ENCODE assay signal across 7 cellular contexts in the genomic region with DNA sequence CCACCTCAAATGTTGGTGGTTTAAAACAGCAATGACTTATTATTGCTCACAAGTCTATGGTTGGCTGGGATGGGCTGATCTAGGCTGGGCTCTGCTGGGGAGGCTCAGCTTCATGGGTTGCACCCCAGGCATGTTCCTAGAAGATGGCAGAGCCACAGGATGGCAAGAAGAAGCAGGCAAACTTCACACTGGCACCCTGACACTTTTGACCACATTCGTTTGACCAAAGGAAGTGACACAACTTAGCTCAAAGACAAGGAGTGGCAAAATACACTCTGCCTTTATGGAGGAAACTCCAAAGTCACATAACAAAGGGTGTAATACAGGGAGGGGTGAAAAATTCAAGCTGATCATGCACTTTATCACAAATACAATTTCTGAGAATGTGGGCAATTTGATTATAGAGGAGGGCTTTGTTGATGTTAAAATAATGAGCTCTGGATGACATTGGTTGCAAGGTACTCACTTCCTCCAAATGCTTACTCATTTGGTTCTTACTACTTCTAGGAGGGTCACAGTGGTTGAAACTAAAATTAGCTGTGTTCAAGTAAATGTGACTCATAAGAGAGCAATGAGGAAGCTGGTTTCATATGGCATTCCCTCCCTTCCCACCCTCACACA.
DNase-seq lines count a peak whose midpoint lies in the region; ATAC-seq, FAIRE-seq and TF ChIP-seq lines count a peak whose summit lies in the region.

No MANE protein-coding gene starts in this region.

- no peak for TF ChIP-seq RAD21 in Ishikawa (IDR thresholded peaks at IDR 0.05; ENCODE audit: low read depth)

- intact Hi-C loops in dorsolateral prefrontal cortex (cut with DNase I) (no loop called here), ascending aorta (cut with DNase I) (no loop called here)

- H3K36me3 Mint-ChIP-seq in activated naive CD4-positive, alpha-beta T cell treated with anti-CD3 and anti-CD28 coated beads, Interleukin-2, amount 50 U/mL, for 72 hours, result no peaks in the 10 kb centered on the region

- no peaks in the 10 kb centered on the region for H3K9me3 ChIP-seq in mesodermal cell (ENCODE audit: control insufficient read depth, low read length)
- H3K9me3 ChIP-seq in ascending aorta, result no peaks in the 10 kb centered on the region

- no peak for TF ChIP-seq EP300 in Ishikawa (IDR thresholded peaks at IDR 0.05; ENCODE audit: borderline replicate concordance)

- no peak for TF ChIP-seq CTCF in dorsolateral prefrontal cortex (IDR thresholded peaks at IDR 0.05 in 54 of 56, conservative IDR thresholded peaks at IDR 0.05 in 2 of 56; ENCODE audit: low read depth in 1 of 56, partially characterized antibody in 56 of 56)
- TF ChIP-seq CTCF in ascending aorta (IDR thresholded peaks at IDR 0.05), result no peak

- peaks cover 20% of the 10 kb centered on the region for H3K4me1 ChIP-seq in mesodermal cell (ENCODE audit: control insufficient read depth, insufficient read depth, low read length, poor library complexity, severe bottlenecking)
- no peaks in the 10 kb centered on the region for H3K4me1 ChIP-seq in ascending aorta

- no peak overlapping the region for H3K4me3 ChIP-seq in mesodermal cell (ENCODE audit: extremely low read depth, insufficient read depth, low read length, poor library complexity, severe bottlenecking)
- no peak overlapping the region for H3K4me3 ChIP-seq in dorsolateral prefrontal cortex
- no peak overlapping the region for H3K4me3 ChIP-seq in ascending aorta

- peaks cover 0 to 82% (median 22%) of the 10 kb centered on the region in 45 donors for H3K27me3 ChIP-seq in dorsolateral prefrontal cortex
- no peaks in the 10 kb centered on the region for H3K27me3 ChIP-seq in ascending aorta

- FAIRE-seq in GM18507 (lab: Jason Lieb, UNC), result peak; percentile 88

- ATAC-seq in GM21737 (IDR thresholded peaks at IDR 0.05; ENCODE audit: unreplicated experiment), result peak; percentile 98
- peak; percentile 91 for ATAC-seq in activated naive CD4-positive, alpha-beta T cell treated with anti-CD3 and anti-CD28 coated beads, Interleukin-2, amount 50 U/mL, for 72 hours

- H3K27ac ChIP-seq in mesodermal cell (ENCODE audit: low read depth, low read length, severe bottlenecking) (peak overlapping the region; percentile 76), dorsolateral prefrontal cortex (no peak overlapping the region), ascending aorta (no peak overlapping the region)

- no peaks in the 10 kb centered on the region for H3K36me3 ChIP-seq in mesodermal cell (ENCODE audit: control insufficient read depth, insufficient read depth, low read length)
- no peaks in the 10 kb centered on the region for H3K36me3 ChIP-seq in ascending aorta

- DNase-seq in GM18507 (ENCODE audit: extremely low spot score, insufficient read length, low read depth), result peak; percentile 3
- peak; percentile 6 to 55 for DNase-seq in activated naive CD4-positive, alpha-beta T cell treated with anti-CD3 and anti-CD28 coated beads, Interleukin-2, amount 50 U/mL, for 72 hours (ENCODE audit: low spot score in 2 of 2)
- no peak for DNase-seq in dorsolateral prefrontal cortex
- DNase-seq in ascending aorta (ENCODE audit: low spot score in 2 of 2), result no peak

- H3K9me3 Mint-ChIP-seq in activated naive CD4-positive, alpha-beta T cell treated with anti-CD3 and anti-CD28 coated beads, Interleukin-2, amount 50 U/mL, for 72 hours, result peaks cover 0 to 4% of the 10 kb centered on the region in 2 donors

- peak overlapping the region; percentile 85 to 89 for H3K27ac Mint-ChIP-seq in activated naive CD4-positive, alpha-beta T cell treated with anti-CD3 and anti-CD28 coated beads, Interleukin-2, amount 50 U/mL, for 72 hours

- WGBS in mesodermal cell (ENCODE audit: insufficient coverage in 2 of 2), 2 experiments, result no CpG with 5 or more reads among the region's 1 CpG

TF ChIP-seq in Ishikawa, 13 proteins besides CTCF, POLR2A, EP300 and RAD21:
- peak; percentile 60 for TF ChIP-seq TEAD4 (IDR thresholded peaks at IDR 0.05)
- no peak for TF ChIP-seq NFIC (IDR thresholded peaks at IDR 0.05)
- TF ChIP-seq FOXM1 (IDR thresholded peaks at IDR 0.05; ENCODE audit: borderline replicate concordance, low read depth), result no peak

Comparison
In these comparisons a context has a peak if more than half of its experiments do, and no peak if none do; other contexts are left out.
1. DNase-seq: peak in GM18507 (single experiment) and activated naive CD4-positive, alpha-beta T cell treated with anti-CD3 and anti-CD28 coated beads, Interleukin-2, amount 50 U/mL, for 72 hours (2 of 2); none in dorsolateral prefrontal cortex (0 of 10) and ascending aorta (0 of 2).